1 cellular context compared by ENCODE assay signal in genomic region chr16:89965447-89966225, GRCh38.
A peak's percentile ranks its signal among the peaks of the same experiment; 100 is the strongest.
TF ChIP-seq lines count a peak whose summit lies in the region.

No MANE protein-coding gene starts in this region.

TF ChIP-seq in HepG2, 621 proteins besides CTCF, POLR2A, EP300 and RAD21:
- TF ChIP-seq AGO2 (optimal IDR thresholded peaks at IDR 0.05; ENCODE audit: low read depth, low read length), result peak; percentile 73
- no peak for TF ChIP-seq ZNF510 (CRISPR knock-in tag; IDR thresholded peaks at IDR 0.05; ENCODE audit: low read depth)
- 0 out of 2 replicates have a peak, but pooled peaks have one; percentile 22 for TF ChIP-seq RBFOX2 (IDR thresholded peaks at IDR 0.05; ENCODE audit: low read depth, low read length)
